In genomic region chr3:102177075-102177755, GRCh38 we compare ENCODE assay signal across 20 cellular contexts.
DNase-seq lines count a peak whose midpoint lies in the region; ATAC-seq, FAIRE-seq and TF ChIP-seq lines count a peak whose summit lies in the region.
"Had no signal": no experiment of that assay in that cellular context is flagged by ENCODE, and none has a peak within 500 bp of the region (broad histone marks: within the 10 kb centered on the region; RNA-seq: fewer than 3 reads in every experiment).

No MANE protein-coding gene starts in this region.

- POLR2A ChIA-PET in activated CD4-positive, alpha-beta T cell treated with anti-CD3 and anti-CD28 coated beads for 36 hours (lab: Charles Lee), result interaction anchor here (0.6 kb wide), 1 partner anchor 95 kb away, joined by 3 read pairs; no protein-coding TSS in a partner anchor

- peaks cover 4% of the 10 kb centered on the region for H3K9me3 Mint-ChIP-seq in mesothelial cell of epicardium
- peaks cover 2% of the 10 kb centered on the region for H3K9me3 Mint-ChIP-seq in activated CD4-positive, alpha-beta T cell treated with anti-CD3 and anti-CD28 coated beads for 36 hours (ENCODE audit: low read depth)
- H3K9me3 Mint-ChIP-seq: CD8-positive, alpha-beta memory T cell; H9 had no signal

- H3K4me3 Mint-ChIP-seq in mesothelial cell of epicardium, result no peak overlapping the region
- H3K4me3 Mint-ChIP-seq in activated CD4-positive, alpha-beta T cell treated with anti-CD3 and anti-CD28 coated beads for 36 hours, result no peak overlapping the region
- H3K4me3 Mint-ChIP-seq: CD8-positive, alpha-beta memory T cell; H9 had no signal

- TF ChIP-seq CTCF in 22Rv1 (IDR thresholded peaks at IDR 0.05) (no peak), mesothelial cell of epicardium (IDR thresholded peaks at IDR 0.05; ENCODE audit: unreplicated experiment) (no peak)

- DNase-seq in GM12891 (ENCODE audit: insufficient read length, low spot score) (no peak), astrocyte of the hippocampus (ENCODE audit: low read depth, low spot score) (peak; percentile 56), mesothelial cell of epicardium (ENCODE audit: low spot score in 2 of 2, unreplicated experiment in 2 of 2) (no peak), AG20443 (ENCODE audit: low spot score) (no peak), NCI-H510A treated with DMSO at 0.1 percent for 48 hours (lab: John Stamatoyannopoulos, UW) (no peak)
- DNase-seq in activated CD4-positive, alpha-beta T cell treated with anti-CD3 and anti-CD28 coated beads for 36 hours, result no peak
- DNase-seq: C1 segment of cervical spinal cord; CD8-positive, alpha-beta memory T cell; DMS79 treated with DMSO at 0.1 percent for 48 hours; H9; NCI-H1092 treated with DMSO at 0.1 percent for 48 hours; NCI-H146; NCI-H2029 treated with DMSO at 0.1 percent for 48 hours; NCI-H2171; NCI-H748 treated with DMSO at 0.1 percent for 48 hours; SHP77 had no signal

- no peak for TF ChIP-seq POLR2A in GM12891 (IDR thresholded peaks at IDR 0.05; ENCODE audit: low read depth, low read length)

- intact Hi-C loops in activated CD4-positive, alpha-beta T cell treated with anti-CD3 and anti-CD28 coated beads for 36 hours (cut with DNase I, micrococcal nuclease), result no loop called here

- no peaks in the 10 kb centered on the region for H3K27me3 Mint-ChIP-seq in mesothelial cell of epicardium (ENCODE audit: low read depth)
- H3K27me3 Mint-ChIP-seq in activated CD4-positive, alpha-beta T cell treated with anti-CD3 and anti-CD28 coated beads for 36 hours, result peaks cover 1% of the 10 kb centered on the region

- peak overlapping the region; percentile 85 for H3K27ac Mint-ChIP-seq in mesothelial cell of epicardium
- no peak overlapping the region for H3K27ac Mint-ChIP-seq in activated CD4-positive, alpha-beta T cell treated with anti-CD3 and anti-CD28 coated beads for 36 hours
- H3K27ac Mint-ChIP-seq: CD8-positive, alpha-beta memory T cell; H9 had no signal

- no peak for ATAC-seq in activated CD4-positive, alpha-beta T cell treated with anti-CD3 and anti-CD28 coated beads for 36 hours
- ATAC-seq: A549 had no signal

- peak overlapping the region; percentile 93 for H3K27ac ChIP-seq in 22Rv1
- H3K27ac ChIP-seq: SK-N-MC had no signal

- FAIRE-seq in GM12891 (lab: Jason Lieb, UNC), result peak; percentile 47
- FAIRE-seq: A549, HTR-8/SVneo had no signal

- H3K36me3 Mint-ChIP-seq in mesothelial cell of epicardium, result no peaks in the 10 kb centered on the region
- no peaks in the 10 kb centered on the region for H3K36me3 Mint-ChIP-seq in activated CD4-positive, alpha-beta T cell treated with anti-CD3 and anti-CD28 coated beads for 36 hours (ENCODE audit: low read depth)
- H3K36me3 Mint-ChIP-seq: CD8-positive, alpha-beta memory T cell had no signal

- CTCF ChIA-PET in activated CD4-positive, alpha-beta T cell treated with anti-CD3 and anti-CD28 coated beads for 36 hours (lab: Charles Lee), result interaction anchor here (0.6 to 2.2 kb wide), 4 partner anchors 12 to 347 kb away, joined by 3 to 5 read pairs (median 4); no protein-coding TSS in a partner anchor

- H3K4me1 Mint-ChIP-seq in mesothelial cell of epicardium, result peaks cover 43% of the 10 kb centered on the region
- peaks cover 5% of the 10 kb centered on the region for H3K4me1 Mint-ChIP-seq in activated CD4-positive, alpha-beta T cell treated with anti-CD3 and anti-CD28 coated beads for 36 hours
- H3K4me1 Mint-ChIP-seq: CD8-positive, alpha-beta memory T cell had no signal

TF ChIP-seq in GM12891, 5 proteins besides CTCF, POLR2A, EP300 and RAD21:
- TF ChIP-seq TAF1 (IDR thresholded peaks at IDR 0.05; ENCODE audit: low read depth, low read length) (no peak), POLR2AphosphoS5 (IDR thresholded peaks at IDR 0.05; ENCODE audit: low read depth, low read length) (no peak), PAX5 (IDR thresholded peaks at IDR 0.05; ENCODE audit: insufficient read depth, low read length, severe bottlenecking) (no peak), SPI1 (IDR thresholded peaks at IDR 0.05; ENCODE audit: low read depth, low read length) (no peak), POU2F2 (IDR thresholded peaks at IDR 0.05; ENCODE audit: low read depth, low read length) (no peak)
